23 cellular contexts compared by ENCODE assay signal in the genomic region with DNA sequence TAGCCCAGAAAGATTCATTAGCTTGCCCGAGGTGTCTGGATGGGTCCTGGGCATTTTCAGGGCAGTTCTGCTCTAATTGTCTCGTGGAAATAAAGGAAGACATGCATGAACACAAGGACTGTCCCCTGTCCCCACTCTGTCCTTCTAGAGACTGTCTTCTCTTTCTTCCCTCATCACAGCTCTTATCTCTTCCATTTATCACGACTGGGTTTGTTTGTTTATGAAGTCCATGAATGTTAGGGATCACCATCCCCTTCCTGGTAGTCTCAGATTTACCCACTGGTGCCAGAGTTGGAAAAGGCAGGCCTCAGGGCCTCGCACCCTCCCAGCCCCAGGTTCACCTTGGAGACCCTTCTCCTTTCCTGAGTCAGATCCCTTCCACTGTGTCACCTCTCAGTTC.
"Had no signal": no experiment of that assay in that cellular context is flagged by ENCODE, and none has a peak within 500 bp of the region (broad histone marks: within the 10 kb centered on the region; RNA-seq: fewer than 3 reads in every experiment).

No MANE protein-coding gene starts in this region.

- H3K27me3 ChIP-seq: MG63, SJSA1 had no signal

- H3K4me3 ChIP-seq: MG63, SJSA1 had no signal

- H3K27ac ChIP-seq: SJSA1 had no signal

- DNase-seq: IMR-90, Karpas-422, KG1, MG63, NCI-H1092, NCI-H1105 treated with DMSO at 0.1 percent for 48 hours, NCI-H1417 treated with DMSO at 0.1 percent for 48 hours, NCI-H146, NCI-H1694 treated with DMSO at 0.1 percent for 48 hours, NCI-H1930, NCI-H2081, NCI-H2107, NCI-H226, NCI-H446, NCI-H510A, NCI-H524 treated with DMSO at 0.1 percent for 48 hours, NCI-H69, NCI-H774, Right ventricle myocardium superior, RPMI8226, SIG-M5 had no signal

- H3K9me3 ChIP-seq: MG63, SJSA1 had no signal

- ATAC-seq: HepG2 had no signal
